Comparison of ENCODE assay signal across 16 cellular contexts in genomic region chr6:162343902-162344226, GRCh38.
DNase-seq lines count a peak whose midpoint lies in the region; ATAC-seq and TF ChIP-seq lines count a peak whose summit lies in the region.
"Had no signal": no experiment of that assay in that cellular context is flagged by ENCODE, and none has a peak within 500 bp of the region (broad histone marks: within the 10 kb centered on the region; RNA-seq: fewer than 3 reads in every experiment).

No MANE protein-coding gene starts in this region.

- intact Hi-C loops in left lung (cut with DNase I), result no loop called here

- H3K27ac ChIP-seq in left lung, result no peak overlapping the region
- H3K27ac ChIP-seq: gastrocnemius medialis had no signal

- H3K4me3 ChIP-seq in left lung, result no peak overlapping the region
- H3K4me3 ChIP-seq: gastrocnemius medialis had no signal

- peaks cover 0 to 8% of the 10 kb centered on the region in 2 donors for H3K9me3 ChIP-seq in left lung
- H3K9me3 ChIP-seq: gastrocnemius medialis had no signal

- DNase-seq in Ammon's horn (ENCODE audit: low spot score) (peak; percentile 40), LHCN-M2 (ENCODE audit: low read depth) (peak; percentile 67), fibroblast of gingiva (ENCODE audit: low read depth) (peak; percentile 68), myocyte (ENCODE audit: low read depth) (peak; percentile 55), NCI-H2171 (lab: John Stamatoyannopoulos, UW) (no peak), left lung (no peak)
- DNase-seq in stimulated activated CD4-positive, alpha-beta T cell treated with anti-CD3 and anti-CD28 coated beads, Interleukin-2, amount 100 ng/mL, for 24 hours, result no peak
- DNase-seq: AML-193, amniotic stem cell, gastrocnemius medialis, GDM1, NCI-H187, NCI-H510A, retina had no signal

- no peaks in the 10 kb centered on the region for H3K36me3 ChIP-seq in left lung
- H3K36me3 ChIP-seq: gastrocnemius medialis had no signal

- TF ChIP-seq CTCF in left lung (IDR thresholded peaks at IDR 0.05), result no peak

- ATAC-seq in left lung (no peak), GM21360 (IDR thresholded peaks at IDR 0.05; ENCODE audit: unreplicated experiment) (no peak)
- ATAC-seq: activated CD4-positive, CD25-positive, alpha-beta regulatory T cell treated with anti-CD3 and anti-CD28 coated beads, Interleukin-2, amount 50 U/mL, for 24 hours; gastrocnemius medialis had no signal

- H3K27me3 ChIP-seq in left lung, result no peaks in the 10 kb centered on the region
- H3K27me3 ChIP-seq: gastrocnemius medialis had no signal

- H3K4me1 ChIP-seq in left lung, result no peaks in the 10 kb centered on the region

Comparison
In these comparisons a context has a peak if more than half of its experiments do, and no peak if none do; other contexts are left out.
1. DNase-seq: peak in Ammon's horn (single experiment), LHCN-M2 (single experiment), fibroblast of gingiva (single experiment) and myocyte (single experiment); none in NCI-H2171 (single experiment), left lung (0 of 2) and stimulated activated CD4-positive, alpha-beta T cell treated with anti-CD3 and anti-CD28 coated beads, Interleukin-2, amount 100 ng/mL, for 24 hours (0 of 2).